8 cellular contexts compared by ENCODE assay signal in the genomic region with DNA sequence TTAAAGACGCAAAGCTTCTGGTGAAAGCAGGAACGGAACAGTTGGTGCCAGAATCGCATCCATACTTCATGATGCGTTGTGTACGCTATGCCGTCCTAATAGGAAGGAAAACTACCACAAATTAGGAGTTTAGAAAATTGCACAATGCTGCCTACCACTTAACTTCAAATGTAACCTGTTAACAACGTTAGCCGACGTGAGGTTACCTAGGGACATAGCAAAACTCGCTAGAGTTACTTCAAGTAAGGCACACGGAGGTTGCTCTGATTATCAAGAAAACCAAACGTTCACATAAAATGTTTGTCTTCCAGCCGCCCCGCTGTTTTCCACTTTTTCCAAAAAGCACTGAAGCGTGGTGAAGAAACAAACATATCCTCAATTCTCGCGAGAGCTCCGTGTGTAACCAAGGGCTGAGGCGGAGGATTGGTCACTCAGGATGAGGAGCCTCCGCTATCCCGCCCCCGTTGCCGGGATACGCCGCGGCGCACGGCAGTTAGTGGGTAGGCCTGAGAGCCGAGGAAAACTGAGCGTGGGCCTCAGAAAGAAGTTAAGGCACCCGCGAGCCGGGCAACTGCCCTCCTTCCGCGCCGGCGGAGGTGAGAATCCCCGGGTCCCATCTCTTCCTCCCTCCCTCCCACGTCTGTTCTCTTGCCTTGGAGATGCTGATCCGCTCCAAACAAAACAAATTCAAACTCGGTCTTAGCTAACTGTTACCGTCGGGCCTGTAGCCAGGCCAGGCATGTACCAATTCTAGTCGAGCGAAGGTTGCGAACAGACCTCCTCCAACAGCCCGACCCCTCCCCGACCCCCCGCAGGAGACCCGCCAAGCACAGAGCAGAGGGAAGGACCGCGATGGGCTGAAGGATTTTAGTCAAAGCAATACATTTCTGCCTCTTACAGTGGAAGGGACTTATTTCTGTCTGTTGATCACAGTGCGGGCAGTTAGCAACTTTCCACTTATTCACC. TPM values are rescaled to one million over a fixed set of nuclear protein-coding genes. Genes with fewer than 3 reads are reported as not detected.
DNase-seq lines count a peak whose midpoint lies in the region; ATAC-seq, FAIRE-seq and TF ChIP-seq lines count a peak whose summit lies in the region.

Gene IFT74, plus strand, starts transcription at position 492 of the 966 bp plus-strand sequence. CDS start 5,556 bp downstream, outside the sequence.

- peaks cover 25 to 36% (median 35%) of the 10 kb centered on the region in 3 donors for H3K4me1 Mint-ChIP-seq in CD8-positive, alpha-beta memory T cell
- H3K4me1 Mint-ChIP-seq in activated CD8-positive, alpha-beta memory T cell treated with anti-CD3 and anti-CD28 coated beads, Interleukin-2, amount 10 ng/mL, durations not matched to agents 7 days and 5 days, result peaks cover 45% of the 10 kb centered on the region
- peaks cover 20% of the 10 kb centered on the region for H3K4me1 Mint-ChIP-seq in memory B cell

- WGBS in H1 (ENCODE audit: extremely low coverage in 1 of 2, insufficient coverage in 1 of 2, insufficient read length in 1 of 2, insufficient replicate concordance in 2 of 2, low coverage in 1 of 2, low lambda C conversion rate in 2 of 2, missing lambda C conversion rate in 1 of 2), 2 experiments, result 4% methylated on average over 53 of the region's 53 CpGs; no CpG with 5 or more reads in 1 of the 2 experiments

- no peaks in the 10 kb centered on the region for H3K27me3 ChIP-seq in CD8-positive, alpha-beta memory T cell (ENCODE audit: insufficient read depth, low read length, poor library complexity, severe bottlenecking)
- no peaks in the 10 kb centered on the region for H3K27me3 ChIP-seq in H1 (replicated peaks in 1 of 4; ENCODE audit: control insufficient read depth in 3 of 4, extremely low read depth in 1 of 4, insufficient read depth in 3 of 4, low read length in 3 of 4)

- no peaks in the 10 kb centered on the region for H4K20me1 ChIP-seq in H1 (replicated peaks in 1 of 2; ENCODE audit: control insufficient read depth in 1 of 2, insufficient read depth in 2 of 2, low read length in 2 of 2)

- no peaks in the 10 kb centered on the region for H3K9me3 Mint-ChIP-seq in CD8-positive, alpha-beta memory T cell
- no peaks in the 10 kb centered on the region for H3K9me3 Mint-ChIP-seq in activated CD8-positive, alpha-beta memory T cell treated with anti-CD3 and anti-CD28 coated beads, Interleukin-2, amount 10 ng/mL, durations not matched to agents 7 days and 5 days (ENCODE audit: low read depth)
- H3K9me3 Mint-ChIP-seq in memory B cell, result no peaks in the 10 kb centered on the region

- no peak within 1 kb of the TSS for H2BK15ac ChIP-seq in H1 (ENCODE audit: low read length)

- H4K8ac ChIP-seq in H1 (ENCODE audit: extremely low read depth, insufficient read depth, low read length), result peak within 1 kb of the TSS; percentile 53; the same call in 1 of the 2 replicates

- no peaks in the 10 kb centered on the region; the same call in 1 of the 2 replicates for H3K79me1 ChIP-seq in H1 (ENCODE audit: low read depth, low read length)

- TF ChIP-seq RAD21 in H1 (IDR thresholded peaks at IDR 0.05 in 1 of 2, conservative IDR thresholded peaks at IDR 0.05 in 1 of 2; ENCODE audit: low read depth in 2 of 2, low read length in 2 of 2), result no peak

- peaks cover 16% of the 10 kb centered on the region for H3K4me1 ChIP-seq in CD8-positive, alpha-beta memory T cell (ENCODE audit: insufficient read depth, low read length)
- peaks cover 0 to 6% (median 2%) of the 10 kb centered on the region in 4 experiments; a peak in 4 of 7 replicates for H3K4me1 ChIP-seq in H1 (replicated peaks in 1 of 4; ENCODE audit: control insufficient read depth in 3 of 4, insufficient read depth in 4 of 4, low read length in 3 of 4)

- peaks cover 0 to 5% of the 10 kb centered on the region in 2 experiments; a peak in 2 of 4 replicates for H3K79me2 ChIP-seq in H1 (ENCODE audit: control insufficient read depth in 1 of 2, insufficient read depth in 2 of 2, low read length in 2 of 2)

- H2AK5ac ChIP-seq in H1 (ENCODE audit: low read depth, low read length), result no peak within 1 kb of the TSS; the same call in 1 of the 2 replicates

- peak within 1 kb of the TSS; percentile 93 for H2BK12ac ChIP-seq in H1 (ENCODE audit: low read depth, low read length)

- peak within 1 kb of the TSS; percentile 71 for H3K27ac ChIP-seq in CD8-positive, alpha-beta memory T cell (ENCODE audit: low read depth, low read length)
- peak within 1 kb of the TSS; percentile 73 for H3K27ac ChIP-seq in H1 (ENCODE audit: low read depth, low read length)

- H3K4ac ChIP-seq in H1 (replicated peaks; ENCODE audit: insufficient read length, low read depth, low read length), result peak within 1 kb of the TSS; percentile 53

- peak in 1 of 2 experiments; percentile 92; a peak in 2 of 3 replicates for TF ChIP-seq POLR2A in H1 (IDR thresholded peaks at IDR 0.05; ENCODE audit: control extremely low read depth in 1 of 2, low read depth in 2 of 2, low read length in 2 of 2)

- peaks cover 0 to 2% of the 10 kb centered on the region in 2 donors for H3K27me3 Mint-ChIP-seq in CD8-positive, alpha-beta memory T cell
- no peaks in the 10 kb centered on the region for H3K27me3 Mint-ChIP-seq in activated CD8-positive, alpha-beta memory T cell treated with anti-CD3 and anti-CD28 coated beads, Interleukin-2, amount 10 ng/mL, durations not matched to agents 7 days and 5 days
- H3K27me3 Mint-ChIP-seq in memory B cell, result no peaks in the 10 kb centered on the region

- H3K56ac ChIP-seq in H1 (replicated peaks; ENCODE audit: insufficient read length, low read depth, low read length), result peak within 1 kb of the TSS; percentile 38

- H3K4me2 ChIP-seq in H1 (ENCODE audit: insufficient read depth in 1 of 2, low read depth in 2 of 2, low read length in 2 of 2), result peak within 1 kb of the TSS; percentile 82 to 92

- no peak for TF ChIP-seq EP300 in H1 (IDR thresholded peaks at IDR 0.05; ENCODE audit: borderline replicate concordance in 1 of 2, low read depth in 2 of 2, low read length in 2 of 2)

- H4K91ac ChIP-seq in H1 (replicated peaks; ENCODE audit: insufficient read length, low read length), result peak within 1 kb of the TSS; percentile 84

- H3K36me3 Mint-ChIP-seq in CD8-positive, alpha-beta memory T cell, result peaks cover 0 to 9% (median 0%) of the 10 kb centered on the region in 3 donors
- H3K36me3 Mint-ChIP-seq in activated CD8-positive, alpha-beta memory T cell treated with anti-CD3 and anti-CD28 coated beads, Interleukin-2, amount 10 ng/mL, durations not matched to agents 7 days and 5 days, result peaks cover 5% of the 10 kb centered on the region
- H3K36me3 Mint-ChIP-seq in memory B cell, result no peaks in the 10 kb centered on the region

- peak; percentile 88 to 97 (median 93) for DNase-seq in CD8-positive, alpha-beta memory T cell
- DNase-seq in HPDE6-E6E7 (ENCODE audit: extremely low spot score), result peak; percentile 99
- peak; percentile 45 for DNase-seq in NK-92 (lab: John Stamatoyannopoulos, UW; ENCODE audit: unreplicated experiment)
- DNase-seq in activated CD8-positive, alpha-beta memory T cell treated with anti-CD3 and anti-CD28 coated beads, Interleukin-2, amount 10 ng/mL, durations not matched to agents 7 days and 5 days, result peak; percentile 97
- DNase-seq in H1 (ENCODE audit: low read depth in 1 of 2, low spot score in 2 of 2), result peak; percentile 59 to 91
- peak; percentile 84 to 87 for DNase-seq in memory B cell (ENCODE audit: low spot score in 2 of 2)
- DNase-seq in stimulated activated CD8-positive, alpha-beta memory T cell treated with anti-CD3 and anti-CD28 coated beads, Interleukin-12 subunit alpha, Interleukin-12 subunit beta, amount 100 ng/mL, for 1 hour (ENCODE audit: low read depth), result peak; percentile 91

- H2AFZ ChIP-seq in H1 (ENCODE audit: low read length), result peak within 1 kb of the TSS; percentile 100

- H2BK20ac ChIP-seq in H1 (ENCODE audit: low read length), result no peak within 1 kb of the TSS

- H3K36me3 ChIP-seq in CD8-positive, alpha-beta memory T cell (ENCODE audit: insufficient read depth, low read length), result no peaks in the 10 kb centered on the region
- no peaks in the 10 kb centered on the region for H3K36me3 ChIP-seq in H1 (ENCODE audit: control insufficient read depth in 2 of 4, insufficient read depth in 4 of 4, low read length in 3 of 4)

- peaks cover 3% of the 10 kb centered on the region; the same call in 1 of the 2 replicates for H3K23me2 ChIP-seq in H1 (ENCODE audit: low read depth, low read length)

- POLR2A ChIA-PET in CD8-positive, alpha-beta memory T cell (lab: Charles Lee), result interaction anchor here (1.0 to 1.6 kb wide), 5 partner anchors 9 to 64 kb away, joined by 3 to 14 read pairs (median 6); partner anchors contain the start of gene PLAA
- POLR2A ChIA-PET in H1 (lab: Charles Lee; ENCODE audit: partially characterized antibody), result interaction anchor here (1.3 to 3.2 kb wide), 6 partner anchors 8 to 64 kb away, joined by 3 to 21 read pairs (median 10); partner anchors contain the start of genes CAAP1 and PLAA

- no peaks in the 10 kb centered on the region for H3K9me3 ChIP-seq in CD8-positive, alpha-beta memory T cell (ENCODE audit: low read length)
- H3K9me3 ChIP-seq in H1 (ENCODE audit: insufficient read depth in 2 of 2, low read depth in 1 of 2, low read length in 1 of 2), result no peaks in the 10 kb centered on the region

- peak within 1 kb of the TSS; percentile 89 to 97 (median 93) for H3K4me3 Mint-ChIP-seq in CD8-positive, alpha-beta memory T cell
- H3K4me3 Mint-ChIP-seq in activated CD8-positive, alpha-beta memory T cell treated with anti-CD3 and anti-CD28 coated beads, Interleukin-2, amount 10 ng/mL, durations not matched to agents 7 days and 5 days, result peak within 1 kb of the TSS; percentile 88
- peak within 1 kb of the TSS; percentile 91 for H3K4me3 Mint-ChIP-seq in memory B cell

- no peak for TF ChIP-seq CTCF in H1 (IDR thresholded peaks at IDR 0.05; ENCODE audit: control extremely low read depth in 1 of 3, insufficient read depth in 1 of 3, low read depth in 1 of 3, low read length in 3 of 3)

- CTCF ChIA-PET in CD8-positive, alpha-beta memory T cell (lab: Charles Lee), result interaction anchor here (0.7 to 2.7 kb wide), 5 partner anchors 9 to 64 kb away, joined by 3 to 15 read pairs (median 3); partner anchors contain the start of genes CAAP1 and PLAA
- CTCF ChIA-PET in activated CD8-positive, alpha-beta memory T cell treated with anti-CD3 and anti-CD28 coated beads, Interleukin-2, amount 10 ng/mL, durations not matched to agents 7 days and 5 days (lab: Charles Lee), result interaction anchor here (0.9 to 3.2 kb wide), 7 partner anchors 9 to 67 kb away, joined by 3 to 13 read pairs (median 4); partner anchors contain the start of genes CAAP1 and PLAA
- CTCF ChIA-PET in H1 (lab: Charles Lee; ENCODE audit: partially characterized antibody), result interaction anchor here (0.7 to 1.2 kb wide), 2 partner anchors 18 to 604 kb away, joined by 3 read pairs; no protein-coding TSS in a partner anchor

- H3K4me3 ChIP-seq in CD8-positive, alpha-beta memory T cell (ENCODE audit: low read length), result peak within 1 kb of the TSS; percentile 83
- H3K4me3 ChIP-seq in H1 (ENCODE audit: extremely low read depth in 1 of 4, insufficient read depth in 2 of 4, low read depth in 3 of 4, low read length in 4 of 4), result peak within 1 kb of the TSS; percentile 61 to 89 (median 76)

- H3K9ac ChIP-seq in H1 (replicated peaks in 1 of 4; ENCODE audit: extremely low read depth in 1 of 4, low read depth in 3 of 4, low read length in 3 of 4), result peak within 1 kb of the TSS; percentile 56 to 93 (median 84)

- H2BK120ac ChIP-seq in H1 (replicated peaks; ENCODE audit: low read depth, low read length), result peak within 1 kb of the TSS; percentile 33

- H4K5ac ChIP-seq in H1 (ENCODE audit: insufficient read length, low read depth, low read length), result peak within 1 kb of the TSS; percentile 65

- ATAC-seq in GM19467 (IDR thresholded peaks at IDR 0.05; ENCODE audit: unreplicated experiment), result peak; percentile 99
- peak; percentile 98 for ATAC-seq in activated CD8-positive, alpha-beta memory T cell treated with anti-CD3 and anti-CD28 coated beads, Interleukin-2, amount 10 ng/mL, durations not matched to agents 7 days and 5 days
- peak; percentile 98 for ATAC-seq in memory B cell (ENCODE audit: low read depth)

- H2BK5ac ChIP-seq in H1 (ENCODE audit: low read depth, low read length), result peak within 1 kb of the TSS; percentile 81; the same call in 1 of the 2 replicates

- no peak within 1 kb of the TSS for H3K23ac ChIP-seq in H1 (ENCODE audit: insufficient read length)

- peak within 1 kb of the TSS; percentile 91 to 97 (median 96) for H3K27ac Mint-ChIP-seq in CD8-positive, alpha-beta memory T cell
- H3K27ac Mint-ChIP-seq in activated CD8-positive, alpha-beta memory T cell treated with anti-CD3 and anti-CD28 coated beads, Interleukin-2, amount 10 ng/mL, durations not matched to agents 7 days and 5 days, result peak within 1 kb of the TSS; percentile 97
- peak within 1 kb of the TSS; percentile 94 for H3K27ac Mint-ChIP-seq in memory B cell

- no peak within 1 kb of the TSS for H3K14ac ChIP-seq in H1 (ENCODE audit: insufficient read length)

- FAIRE-seq in H1 (lab: Jason Lieb, UNC), result peak; percentile 86

- H3K18ac ChIP-seq in H1 (ENCODE audit: extremely low read depth, low read length), result peak within 1 kb of the TSS; percentile 86

RNA-seq across cellular contexts. Expression of gene IFT74, which starts in this region (rescaled TPM):
- 10 to 100 TPM; 10.4 TPM for total RNA-seq in CD8-positive, alpha-beta memory T cell
- polyA plus RNA-seq in CD8-positive, alpha-beta memory T cell, result 7.5 TPM
- 10 to 100 TPM; 11.8 to 12.1 TPM for total RNA-seq in activated CD8-positive, alpha-beta memory T cell treated with anti-CD3 and anti-CD28 coated beads, Interleukin-2, amount 10 ng/mL, durations not matched to agents 7 days and 5 days
- 17.2 and 17.8 TPM in 2 replicates for total RNA-seq in H1 (2021; fragmentation: NEBNext Ultra II Directional; extraction: Animal tissue kit (Norgen Biotek cat#: 25700))
- polyA plus RNA-seq in H1 (2011; rRNA removed), result 4.1 and 4.4 TPM in 2 replicates
- 8.4 TPM for polyA plus RNA-seq in H1 (2011; cell fraction: cytosol; rRNA removed)
- 5.7 TPM for polyA plus RNA-seq in H1 (2011; cell fraction: nucleus; rRNA removed)
- polyA plus RNA-seq in H1 (2012, experiment 1 of 2), result 11.7 to 17.6 TPM (median 13.9 TPM) in 4 replicates
- polyA plus RNA-seq in H1 (2012, experiment 2 of 2), result 1.1 TPM
- polyA plus RNA-seq in H1 (2013, experiment 1 of 2), result 13.5 TPM
- 14.1 TPM for polyA plus RNA-seq in H1 (2013, experiment 2 of 2)
- 11.5 and 12.7 TPM in 2 replicates for polyA minus RNA-seq in H1 (2011; rRNA and poly(A)+ RNA removed)
- polyA minus RNA-seq in H1 (2011; cell fraction: cytosol; rRNA and poly(A)+ RNA removed), result 15.6 TPM
- polyA minus RNA-seq in H1 (2011; cell fraction: nucleus; rRNA and poly(A)+ RNA removed), result 41.8 TPM

Comparison
In these comparisons a context has a peak if more than half of its experiments do, and no peak if none do; other contexts are left out.
1. Peak in every context shown above with its lines: DNase-seq, ATAC-seq, H3K4me3 ChIP-seq and H3K27ac ChIP-seq.
2. DNase-seq: peak in every context shown above with its lines; median percentile 99 in HPDE6-E6E7; 97 in activated CD8-positive, alpha-beta memory T cell treated with anti-CD3 and anti-CD28 coated beads, Interleukin-2, amount 10 ng/mL, durations not matched to agents 7 days and 5 days; 93 in CD8-positive, alpha-beta memory T cell; 91 in stimulated activated CD8-positive, alpha-beta memory T cell treated with anti-CD3 and anti-CD28 coated beads, Interleukin-12 subunit alpha, Interleukin-12 subunit beta, amount 100 ng/mL, for 1 hour; 86 in memory B cell; 75 in H1; 45 in NK-92.